In the genomic region with DNA sequence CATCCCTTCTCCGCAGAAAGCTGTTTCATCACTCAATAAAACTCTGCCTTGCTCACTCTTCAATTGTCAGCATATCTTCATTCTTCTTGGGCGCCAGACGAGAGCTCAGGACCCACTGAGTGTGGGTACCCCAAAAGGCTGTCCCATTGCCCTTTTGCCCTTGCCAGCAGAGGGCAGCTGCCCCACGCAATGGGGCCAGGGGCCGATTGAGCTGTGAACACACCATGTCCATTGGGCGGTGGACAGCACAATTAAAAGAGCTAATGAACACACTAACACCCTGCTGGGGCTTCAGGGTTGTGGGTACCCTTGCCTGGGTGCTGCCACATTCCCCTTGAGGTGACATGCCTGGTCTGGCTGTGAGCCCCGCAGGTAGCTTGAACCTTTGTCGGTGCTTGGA, we compare ENCODE assay signal across 20 cellular contexts.
DNase-seq lines count a peak whose midpoint lies in the region; ATAC-seq and TF ChIP-seq lines count a peak whose summit lies in the region.
"Had no signal": no experiment of that assay in that cellular context is flagged by ENCODE, and none has a peak within 500 bp of the region (broad histone marks: within the 10 kb centered on the region; RNA-seq: fewer than 3 reads in every experiment).

No MANE protein-coding gene starts in this region.

- H3K9me3 ChIP-seq in right atrium auricular region (no peaks in the 10 kb centered on the region), heart left ventricle (no peaks in the 10 kb centered on the region), trophoblast cell (ENCODE audit: insufficient read depth, low read depth, low read length) (no peaks in the 10 kb centered on the region)
- H3K9me3 ChIP-seq: BLaER1, Caco-2, HAP-1 had no signal

- intact Hi-C loops in heart left ventricle (cut with DNase I): no loop called here

- H3K14ac ChIP-seq in trophoblast cell (ENCODE audit: low read length): peak overlapping the region; percentile 17

- H3K4me3 ChIP-seq in right atrium auricular region (no peak overlapping the region), heart left ventricle (no peak overlapping the region), trophoblast cell (ENCODE audit: low read depth, low read length) (no peak overlapping the region)
- H3K4me3 ChIP-seq: BLaER1, HAP-1 had no signal

- TF ChIP-seq POLR2A in heart left ventricle (IDR thresholded peaks at IDR 0.05): no peak

- no peak overlapping the region for H4K91ac ChIP-seq in trophoblast cell (ENCODE audit: low read depth, low read length)

- no peaks in the 10 kb centered on the region for H3K79me2 ChIP-seq in trophoblast cell (ENCODE audit: control insufficient read depth, insufficient read depth, low read length, poor library complexity)

- H4K12ac ChIP-seq in trophoblast cell (ENCODE audit: low read depth, low read length): no peak overlapping the region

- no peak overlapping the region for H4K8ac ChIP-seq in trophoblast cell (ENCODE audit: low read depth, low read length)

- no peaks in the 10 kb centered on the region for H3K79me1 ChIP-seq in trophoblast cell (ENCODE audit: low read length)

- no peak overlapping the region for H2BK120ac ChIP-seq in trophoblast cell (ENCODE audit: insufficient read depth, low read length, poor library complexity)

- H2BK5ac ChIP-seq in trophoblast cell (ENCODE audit: low read depth, low read length, poor library complexity): no peak overlapping the region

- peaks cover 41% of the 10 kb centered on the region for H3K4me1 Mint-ChIP-seq in nephron
- H3K4me1 Mint-ChIP-seq: B cell; CD4-positive, CD25-positive, alpha-beta regulatory T cell had no signal

- H3K4me1 ChIP-seq in right atrium auricular region (no peaks in the 10 kb centered on the region), heart left ventricle (no peaks in the 10 kb centered on the region), trophoblast cell (ENCODE audit: control insufficient read depth in 1 of 2, insufficient read depth in 2 of 2, low read length in 2 of 2) (peaks cover 0 to 1% of the 10 kb centered on the region in 2 experiments)
- H3K4me1 ChIP-seq: BLaER1, Caco-2, HAP-1 had no signal

- no peaks in the 10 kb centered on the region for H3K9me3 Mint-ChIP-seq in nephron

- no peak overlapping the region for H3K4me3 Mint-ChIP-seq in nephron
- H3K4me3 Mint-ChIP-seq: B cell; CD4-positive, CD25-positive, alpha-beta regulatory T cell; CD8-positive, alpha-beta T cell; HFFc6 had no signal

- H3K4ac ChIP-seq in trophoblast cell (ENCODE audit: low read depth, low read length): no peak overlapping the region

- ATAC-seq in heart left ventricle (no peak), GM19395 (IDR thresholded peaks at IDR 0.05; ENCODE audit: unreplicated experiment) (no peak), GM21526 (IDR thresholded peaks at IDR 0.05; ENCODE audit: low FRiP score, unreplicated experiment) (no peak)
- ATAC-seq: CD8-positive, alpha-beta T cell had no signal

- no peak overlapping the region for H3K23ac ChIP-seq in trophoblast cell (ENCODE audit: low read length)

- H2AK5ac ChIP-seq in trophoblast cell (ENCODE audit: low read length): no peak overlapping the region

- H3K27ac Mint-ChIP-seq in nephron: peak overlapping the region in 2 of 3 experiments; percentile 13 to 58
- H3K27ac Mint-ChIP-seq: B cell; CD4-positive, CD25-positive, alpha-beta regulatory T cell; CD8-positive, alpha-beta T cell; HFFc6 had no signal

- H3K36me3 ChIP-seq in right atrium auricular region: no peaks in the 10 kb centered on the region
- no peaks in the 10 kb centered on the region for H3K36me3 ChIP-seq in heart left ventricle
- no peaks in the 10 kb centered on the region for H3K36me3 ChIP-seq in trophoblast cell (ENCODE audit: control insufficient read depth in 1 of 2, insufficient read depth in 2 of 2, low read length in 2 of 2)
- H3K36me3 ChIP-seq: BLaER1, HAP-1 had no signal

- TF ChIP-seq CTCF in right atrium auricular region (IDR thresholded peaks at IDR 0.05) (no peak), heart left ventricle (IDR thresholded peaks at IDR 0.05) (no peak), nephron (IDR thresholded peaks at IDR 0.05; ENCODE audit: unreplicated experiment in 3 of 3) (no peak)

- no peak overlapping the region for H2AFZ ChIP-seq in trophoblast cell (ENCODE audit: insufficient read depth, low read length, poor library complexity)

- no peak overlapping the region for H2BK12ac ChIP-seq in trophoblast cell (ENCODE audit: low read length)

- H3K4me2 ChIP-seq in trophoblast cell (ENCODE audit: low read length): no peak overlapping the region
- H3K4me2 ChIP-seq: BLaER1 had no signal

- no peak overlapping the region for H3K18ac ChIP-seq in trophoblast cell (ENCODE audit: low read length)

- 88 to 96% (median 92%) methylated on average over 8 of the region's 8 CpGs for WGBS in heart left ventricle, 4 donors
- no CpG with 5 or more reads among the region's 8 CpGs for WGBS in trophoblast cell (ENCODE audit: extremely low coverage, insufficient coverage, insufficient read length)

- H3K36me3 Mint-ChIP-seq in nephron (ENCODE audit: low read depth): no peaks in the 10 kb centered on the region
- H3K36me3 Mint-ChIP-seq: CD4-positive, CD25-positive, alpha-beta regulatory T cell; CD8-positive, alpha-beta T cell had no signal

- no peaks in the 10 kb centered on the region for H3K27me3 ChIP-seq in right atrium auricular region
- no peaks in the 10 kb centered on the region for H3K27me3 ChIP-seq in heart left ventricle
- H3K27me3 ChIP-seq in trophoblast cell (ENCODE audit: insufficient read depth, low read length): no peaks in the 10 kb centered on the region
- H3K27me3 ChIP-seq: BLaER1 had no signal

- no peak overlapping the region for H3K27ac ChIP-seq in right atrium auricular region
- no peak overlapping the region for H3K27ac ChIP-seq in heart left ventricle
- no peak overlapping the region for H3K27ac ChIP-seq in trophoblast cell (ENCODE audit: low read depth, low read length)
- H3K27ac ChIP-seq: 22Rv1, BLaER1, C4-2B had no signal

- DNase-seq in right atrium auricular region (ENCODE audit: low spot score) (peak; percentile 49), heart left ventricle (no peak), trophoblast cell (no peak)
- DNase-seq in stimulated activated CD4-positive, alpha-beta T cell treated with anti-CD3 and anti-CD28 coated beads, Interleukin-4, amount 100 ng/mL, for 4 hours: no peak
- DNase-seq in activated CD8-positive, alpha-beta memory T cell treated with anti-CD3 and anti-CD28 coated beads, Interleukin-2, amount 50 U/mL, for 48 hours: no peak
- DNase-seq: Caco-2; CD4-positive, CD25-positive, alpha-beta regulatory T cell; CD8-positive, alpha-beta T cell; DMS153; DND-41; GOT3; HFFc6 had no signal

- no peaks in the 10 kb centered on the region for H3K27me3 Mint-ChIP-seq in nephron (ENCODE audit: low read depth)
- H3K27me3 Mint-ChIP-seq: B cell; CD4-positive, CD25-positive, alpha-beta regulatory T cell had no signal

- no peak overlapping the region for H3K9ac ChIP-seq in trophoblast cell (ENCODE audit: low read length)
- H3K9ac ChIP-seq: BLaER1 had no signal
